ENCODE assay signal across 19 cellular contexts in the genomic region with DNA sequence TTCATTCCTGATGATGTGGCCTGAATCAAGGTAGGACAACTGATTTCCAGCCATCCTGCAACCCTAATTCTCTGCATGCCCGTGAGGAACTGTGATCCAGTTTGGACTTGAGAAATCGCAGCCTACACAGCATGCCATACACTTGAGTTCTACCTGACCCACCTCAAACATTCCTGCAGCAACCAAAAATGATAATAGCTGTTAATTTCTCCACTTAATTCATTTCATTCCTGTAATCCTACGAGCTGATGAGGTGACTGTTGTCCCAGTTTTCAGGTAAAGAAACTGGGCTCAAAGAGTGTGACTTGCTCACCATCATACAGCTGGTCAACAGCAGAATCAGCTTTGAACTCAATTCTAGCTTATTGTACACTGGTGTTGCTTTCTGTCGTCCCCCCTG. TPM values are rescaled to one million over a fixed set of nuclear protein-coding genes. Genes with fewer than 3 reads are reported as not detected.
DNase-seq lines count a peak whose midpoint lies in the region; TF ChIP-seq lines count a peak whose summit lies in the region.
"Had no signal": no experiment of that assay in that cellular context is flagged by ENCODE, and none has a peak within 500 bp of the region (broad histone marks: within the 10 kb centered on the region; RNA-seq: fewer than 3 reads in every experiment).

No MANE protein-coding gene starts in this region.

- H4K12ac ChIP-seq in trophoblast cell (ENCODE audit: low read depth, low read length), result no peak overlapping the region

- H3K9me3 Mint-ChIP-seq in brain, result peaks cover 23 to 36% (median 26%) of the 10 kb centered on the region in 5 experiments
- H3K9me3 Mint-ChIP-seq in nephron, result peaks cover 27% of the 10 kb centered on the region

- H2AK5ac ChIP-seq in trophoblast cell (ENCODE audit: low read length), result no peak overlapping the region

- no peak overlapping the region for H2BK12ac ChIP-seq in trophoblast cell (ENCODE audit: low read length)

- H3K4me3 ChIP-seq in trophoblast cell (ENCODE audit: low read depth, low read length), result no peak overlapping the region
- H3K4me3 ChIP-seq: BLaER1, GM12878, GM23338 had no signal

- H2BK5ac ChIP-seq in trophoblast cell (ENCODE audit: low read depth, low read length, poor library complexity), result no peak overlapping the region

- H2BK120ac ChIP-seq in trophoblast cell (ENCODE audit: insufficient read depth, low read length, poor library complexity), result no peak overlapping the region

- POLR2A ChIA-PET in HEK293T (lab: Yijun Ruan, JAX), result no interaction called here

- peak; percentile 71 to 83 for DNase-seq in trophoblast cell
- DNase-seq in Kasumi-1 (lab: John Stamatoyannopoulos, UW), result no peak
- no peak for DNase-seq in HEK293T (ENCODE audit: extremely low spot score)
- no peak for DNase-seq in activated CD8-positive, alpha-beta memory T cell treated with anti-CD3 and anti-CD28 coated beads, Interleukin-2, amount 50 U/mL, for 4 hours
- DNase-seq: Caco-2; CD4-positive, CD25-positive, alpha-beta regulatory T cell; CD8-positive, alpha-beta T cell; DMS79; EL; GDM1; H9; HFFc6 had no signal

- no peak overlapping the region for H2AFZ ChIP-seq in trophoblast cell (ENCODE audit: insufficient read depth, low read length, poor library complexity)
- H2AFZ ChIP-seq: GM23338 had no signal

- CTCF ChIA-PET in HEK293T (lab: Yijun Ruan, JAX), result interaction anchor here (2.2 kb wide), 1 partner anchor 8 kb away, joined by 6 read pairs; no protein-coding TSS in a partner anchor

- WGBS in trophoblast cell (ENCODE audit: extremely low coverage, insufficient coverage, insufficient read length), result no CpG with 5 or more reads among the region's 4 CpGs

- H3K36me3 ChIP-seq in trophoblast cell (ENCODE audit: control insufficient read depth in 1 of 2, insufficient read depth in 2 of 2, low read length in 2 of 2), result peaks cover 1 to 7% of the 10 kb centered on the region in 2 experiments

- H3K4me1 Mint-ChIP-seq in brain, result peaks cover 21% of the 10 kb centered on the region
- H3K4me1 Mint-ChIP-seq in nephron, result peaks cover 6% of the 10 kb centered on the region

- peaks cover 15% of the 10 kb centered on the region for H3K79me2 ChIP-seq in trophoblast cell (ENCODE audit: control insufficient read depth, insufficient read depth, low read length, poor library complexity)

- H4K8ac ChIP-seq in trophoblast cell (ENCODE audit: low read depth, low read length), result no peak overlapping the region

- no peak overlapping the region for H3K23ac ChIP-seq in trophoblast cell (ENCODE audit: low read length)

- peaks cover 16% of the 10 kb centered on the region for H3K79me1 ChIP-seq in trophoblast cell (ENCODE audit: low read length)

- H3K4me3 Mint-ChIP-seq in brain, result peak overlapping the region in 4 of 5 experiments; percentile 69 to 85 (median 82)
- peak overlapping the region; percentile 78 to 86 (median 79) for H3K4me3 Mint-ChIP-seq in nephron

- H3K9me3 ChIP-seq in trophoblast cell (ENCODE audit: insufficient read depth, low read depth, low read length), result peaks cover 3% of the 10 kb centered on the region
- H3K9me3 ChIP-seq: Caco-2 had no signal

- H4K91ac ChIP-seq in trophoblast cell (ENCODE audit: low read depth, low read length), result no peak overlapping the region

- H3K4me1 ChIP-seq in trophoblast cell (ENCODE audit: control insufficient read depth in 1 of 2, insufficient read depth in 2 of 2, low read length in 2 of 2), result peaks cover 3 to 9% of the 10 kb centered on the region in 2 experiments
- H3K4me1 ChIP-seq: Caco-2 had no signal

- H3K36me3 Mint-ChIP-seq in brain (peaks cover 14% of the 10 kb centered on the region), nephron (ENCODE audit: low read depth) (peaks cover 11% of the 10 kb centered on the region)
- H3K36me3 Mint-ChIP-seq: CD4-positive, CD25-positive, alpha-beta regulatory T cell; CD8-positive, alpha-beta T cell had no signal

- peaks cover 15% of the 10 kb centered on the region for H3K27me3 Mint-ChIP-seq in brain
- peaks cover 44% of the 10 kb centered on the region for H3K27me3 Mint-ChIP-seq in nephron (ENCODE audit: low read depth)

- H3K18ac ChIP-seq in trophoblast cell (ENCODE audit: low read length), result no peak overlapping the region

- no peak overlapping the region for H3K27ac ChIP-seq in trophoblast cell (ENCODE audit: low read depth, low read length)
- H3K27ac ChIP-seq: BLaER1, C4-2B had no signal

- no peak overlapping the region for H3K4me2 ChIP-seq in trophoblast cell (ENCODE audit: low read length)
- H3K4me2 ChIP-seq: BLaER1, GM23338 had no signal

- no peaks in the 10 kb centered on the region for H3K27me3 ChIP-seq in trophoblast cell (ENCODE audit: insufficient read depth, low read length)

- H3K4ac ChIP-seq in trophoblast cell (ENCODE audit: low read depth, low read length), result no peak overlapping the region

- TF ChIP-seq CTCF in brain (conservative IDR thresholded peaks at IDR 0.05) (no peak), nephron (IDR thresholded peaks at IDR 0.05; ENCODE audit: unreplicated experiment in 3 of 3) (no peak)

- no peak overlapping the region for H3K27ac Mint-ChIP-seq in brain
- H3K27ac Mint-ChIP-seq in nephron, result no peak overlapping the region
- H3K27ac Mint-ChIP-seq: B cell; CD8-positive, alpha-beta T cell; GM23338; H9; HFFc6 had no signal

- no peak overlapping the region for H3K14ac ChIP-seq in trophoblast cell (ENCODE audit: low read length)

- H3K9ac ChIP-seq in trophoblast cell (ENCODE audit: low read length), result no peak overlapping the region
- H3K9ac ChIP-seq: BLaER1 had no signal

TF ChIP-seq in HEK293T, 16 proteins besides CTCF, POLR2A, EP300 and RAD21:
- no peak for TF ChIP-seq NFRKB (IDR thresholded peaks at IDR 0.05)
- no peak for TF ChIP-seq ARNT (IDR thresholded peaks at IDR 0.05)
- no peak for TF ChIP-seq FOXA1 (IDR thresholded peaks at IDR 0.05)
- TF ChIP-seq, protein P1, sequence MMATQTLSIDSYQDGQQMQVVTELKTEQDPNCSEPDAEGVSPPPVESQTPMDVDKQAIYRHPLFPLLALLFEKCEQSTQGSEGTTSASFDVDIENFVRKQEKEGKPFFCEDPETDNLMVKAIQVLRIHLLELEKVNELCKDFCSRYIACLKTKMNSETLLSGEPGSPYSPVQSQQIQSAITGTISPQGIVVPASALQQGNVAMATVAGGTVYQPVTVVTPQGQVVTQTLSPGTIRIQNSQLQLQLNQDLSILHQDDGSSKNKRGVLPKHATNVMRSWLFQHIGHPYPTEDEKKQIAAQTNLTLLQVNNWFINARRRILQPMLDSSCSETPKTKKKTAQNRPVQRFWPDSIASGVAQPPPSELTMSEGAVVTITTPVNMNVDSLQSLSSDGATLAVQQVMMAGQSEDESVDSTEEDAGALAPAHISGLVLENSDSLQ (IDR thresholded peaks at IDR 0.05), result no peak
- no peak for TF ChIP-seq FOXK2 (IDR thresholded peaks at IDR 0.05)
- TF ChIP-seq TARDBP (IDR thresholded peaks at IDR 0.05), result no peak
- TF ChIP-seq SP1 (IDR thresholded peaks at IDR 0.05), result no peak
- TF ChIP-seq SUZ12 (IDR thresholded peaks at IDR 0.05), result no peak
- no peak for TF ChIP-seq L3MBTL2 (conservative IDR thresholded peaks at IDR 0.05)
- TF ChIP-seq ELF4 (IDR thresholded peaks at IDR 0.05), result no peak
- TF ChIP-seq ZNF384 (IDR thresholded peaks at IDR 0.05), result no peak
- TF ChIP-seq CTBP1 (IDR thresholded peaks at IDR 0.05; ENCODE audit: borderline replicate concordance), result no peak

RNA-seq across cellular contexts. Expression of a gene that starts 2.2 kb away (rescaled TPM):
- polyA plus RNA-seq in brain (ENCODE audit: insufficient read depth, low read depth, low replicate concordance), result 60.2 TPM
- polyA plus RNA-seq in trophoblast cell (2013), result 18.4 and 20.0 TPM in 2 replicates

Comparison
In these comparisons a context has a peak if more than half of its experiments do, and no peak if none do; other contexts are left out.
1. DNase-seq: peak in trophoblast cell (2 of 2); none in Kasumi-1 (0 of 2), HEK293T (single experiment) and activated CD8-positive, alpha-beta memory T cell treated with anti-CD3 and anti-CD28 coated beads, Interleukin-2, amount 50 U/mL, for 4 hours (single experiment).